ENCODE assay signal across 8 cellular contexts in genomic region chr16:88783391-88784073, GRCh38. TPM values are rescaled to one million over a fixed set of nuclear protein-coding genes. Genes with fewer than 3 reads are reported as not detected.
DNase-seq lines count a peak whose midpoint lies in the region; TF ChIP-seq lines count a peak whose summit lies in the region.

No MANE protein-coding gene starts in this region.

- peak overlapping the region; percentile 87 for H3K4me3 Mint-ChIP-seq in dendritic cell treated with granulocyte-macrophage colony-stimulating factor and Interleukin-4, amounts not matched to agents 40 ng/mL and 50 ng/mL, for 4 days
- peak overlapping the region; percentile 84 for H3K4me3 Mint-ChIP-seq in type B pancreatic cell

- peaks cover 28% of the 10 kb centered on the region for H3K79me2 ChIP-seq in mesendoderm (ENCODE audit: control insufficient read depth, insufficient read depth, low read length)

- H3K18ac ChIP-seq in mesendoderm (ENCODE audit: low read length), result peak overlapping the region; percentile 98

- peak overlapping the region; percentile 48 for H3K4me2 ChIP-seq in mesendoderm (ENCODE audit: low read length)

- H3K27me3 Mint-ChIP-seq in dendritic cell treated with granulocyte-macrophage colony-stimulating factor and Interleukin-4, amounts not matched to agents 40 ng/mL and 50 ng/mL, for 4 days, result no peaks in the 10 kb centered on the region
- peaks cover 26% of the 10 kb centered on the region for H3K27me3 Mint-ChIP-seq in type B pancreatic cell

- H3K9me3 ChIP-seq in BE2C, result no peaks in the 10 kb centered on the region

- H2AK5ac ChIP-seq in mesendoderm (ENCODE audit: low read length), result peak overlapping the region; percentile 65

- no peak overlapping the region for H3K23ac ChIP-seq in mesendoderm (ENCODE audit: low read length)

- H3K27me3 ChIP-seq in mesendoderm (ENCODE audit: insufficient read depth, low read length, poor library complexity) (no peaks in the 10 kb centered on the region), BE2C (peaks cover 33% of the 10 kb centered on the region)

- peaks cover 5% of the 10 kb centered on the region for H3K79me1 ChIP-seq in mesendoderm (ENCODE audit: low read length)

- H3K36me3 Mint-ChIP-seq in dendritic cell treated with granulocyte-macrophage colony-stimulating factor and Interleukin-4, amounts not matched to agents 40 ng/mL and 50 ng/mL, for 4 days (ENCODE audit: low read depth), result peaks cover 20% of the 10 kb centered on the region
- no peaks in the 10 kb centered on the region for H3K36me3 Mint-ChIP-seq in type B pancreatic cell

- peak overlapping the region; percentile 82 for H3K4ac ChIP-seq in mesendoderm (ENCODE audit: low read depth, low read length)

- intact Hi-C loops in dendritic cell treated with granulocyte-macrophage colony-stimulating factor and Interleukin-4, amounts not matched to agents 40 ng/mL and 50 ng/mL, for 4 days (cut with micrococcal nuclease), result loop anchor here (2.0 kb wide), 2 partner anchors 47 to 73 kb away; partner anchors contain the start of genes GALNS and TRAPPC2L

- no peak overlapping the region for H3K4me3 ChIP-seq in mesendoderm (ENCODE audit: low read length)
- H3K4me3 ChIP-seq in BE2C (ENCODE audit: low read depth, low read length), result no peak overlapping the region

- peak; percentile 67 for DNase-seq in DMS 273 treated with DMSO at 0.1 percent for 48 hours (lab: John Stamatoyannopoulos, UW)
- peak; percentile 67 for DNase-seq in OCI-M1 (lab: John Stamatoyannopoulos, UW)
- no peak for DNase-seq in mesendoderm
- DNase-seq in type B pancreatic cell (ENCODE audit: extremely low spot score, unreplicated experiment), result no peak
- no peak for DNase-seq in NCI-H1048 (lab: John Stamatoyannopoulos, UW)
- no peak for DNase-seq in BE2C
- no peak for DNase-seq in T-helper 9 cell

- H2BK15ac ChIP-seq in mesendoderm (replicated peaks; ENCODE audit: low read depth), result no peak overlapping the region

- H3K36me3 ChIP-seq in mesendoderm (ENCODE audit: control insufficient read depth, insufficient read depth, low read length) (no peaks in the 10 kb centered on the region), BE2C (no peaks in the 10 kb centered on the region)

- H4K8ac ChIP-seq in mesendoderm (ENCODE audit: low read depth, low read length), result no peak overlapping the region

- H3K4me1 ChIP-seq in mesendoderm (ENCODE audit: control insufficient read depth, low read depth, low read length), result no peaks in the 10 kb centered on the region
- H3K4me1 ChIP-seq in BE2C, result peaks cover 2% of the 10 kb centered on the region; the same call in 1 of the 2 replicates

- H3K4me1 Mint-ChIP-seq in dendritic cell treated with granulocyte-macrophage colony-stimulating factor and Interleukin-4, amounts not matched to agents 40 ng/mL and 50 ng/mL, for 4 days (ENCODE audit: low read depth), result peaks cover 59% of the 10 kb centered on the region
- H3K4me1 Mint-ChIP-seq in type B pancreatic cell (ENCODE audit: unreplicated experiment), result peaks cover 22% of the 10 kb centered on the region

- TF ChIP-seq CTCF in type B pancreatic cell (conservative IDR thresholded peaks at IDR 0.05) (no peak), BE2C (IDR thresholded peaks at IDR 0.05; ENCODE audit: low read depth, low read length) (no peak)

- H4K5ac ChIP-seq in mesendoderm (ENCODE audit: low read length), result no peak overlapping the region

- no CpG with 5 or more reads among the region's 27 CpGs for WGBS in mesendoderm (ENCODE audit: extremely low coverage, insufficient coverage, low lambda C conversion rate)

- H3K56ac ChIP-seq in mesendoderm (ENCODE audit: low read length), result peak overlapping the region; percentile 88

- no peaks in the 10 kb centered on the region for H3K9me3 Mint-ChIP-seq in dendritic cell treated with granulocyte-macrophage colony-stimulating factor and Interleukin-4, amounts not matched to agents 40 ng/mL and 50 ng/mL, for 4 days
- H3K9me3 Mint-ChIP-seq in type B pancreatic cell, result no peaks in the 10 kb centered on the region

- no peak overlapping the region for H3K27ac ChIP-seq in mesendoderm (ENCODE audit: low read depth, low read length)

- peak overlapping the region; percentile 93 for H3K27ac Mint-ChIP-seq in dendritic cell treated with granulocyte-macrophage colony-stimulating factor and Interleukin-4, amounts not matched to agents 40 ng/mL and 50 ng/mL, for 4 days
- H3K27ac Mint-ChIP-seq in type B pancreatic cell, result peak overlapping the region; percentile 86

- H2BK5ac ChIP-seq in mesendoderm (ENCODE audit: low read length), result no peak overlapping the region

- H3K9ac ChIP-seq in mesendoderm (ENCODE audit: low read length), result peak overlapping the region; percentile 82

- peak overlapping the region; percentile 5 for H2BK120ac ChIP-seq in mesendoderm (ENCODE audit: low read depth, low read length)

RNA-seq across cellular contexts. Expression of gene PIEZO1, which starts 1.5 kb away (rescaled TPM):
- 37.5 TPM for polyA plus RNA-seq in mesendoderm (2013, experiment 1 of 2)
- 38.4 TPM for polyA plus RNA-seq in mesendoderm (2013, experiment 2 of 2)
- 33.3 and 94.7 TPM in 2 replicates for total RNA-seq in type B pancreatic cell (ENCODE audit: low replicate concordance)
- polyA plus RNA-seq in BE2C (2012; ENCODE audit: insufficient read depth, insufficient read length, low read depth), result 21.7 TPM

RNA-seq across cellular contexts. Expression of gene CDT1, which starts 20.1 kb away (rescaled TPM):
- polyA plus RNA-seq in mesendoderm (2013, experiment 1 of 2), result 38.9 TPM
- 37.7 TPM for polyA plus RNA-seq in mesendoderm (2013, experiment 2 of 2)
- total RNA-seq in type B pancreatic cell (ENCODE audit: low replicate concordance), result 17.7 and 36.8 TPM in 2 replicates
- 27.8 TPM for polyA plus RNA-seq in BE2C (2012; ENCODE audit: insufficient read depth, insufficient read length, low read depth)

RNA-seq across cellular contexts. Expression of gene APRT, which starts 28.2 kb away (rescaled TPM):
- 300 TPM for polyA plus RNA-seq in mesendoderm (2013, experiment 1 of 2)
- 305 TPM for polyA plus RNA-seq in mesendoderm (2013, experiment 2 of 2)
- 116 and 153 TPM in 2 replicates for total RNA-seq in type B pancreatic cell (ENCODE audit: low replicate concordance)
- 391 TPM for polyA plus RNA-seq in BE2C (2012; ENCODE audit: insufficient read depth, insufficient read length, low read depth)

Comparison
In these comparisons a context has a peak if more than half of its experiments do, and no peak if none do; other contexts are left out.
1. DNase-seq: peak in DMS 273 treated with DMSO at 0.1 percent for 48 hours (single experiment) and OCI-M1 (single experiment); none in mesendoderm (single experiment), type B pancreatic cell (single experiment), NCI-H1048 (single experiment), BE2C (single experiment) and T-helper 9 cell (single experiment).